12 cellular contexts compared by ENCODE assay signal in the genomic region with DNA sequence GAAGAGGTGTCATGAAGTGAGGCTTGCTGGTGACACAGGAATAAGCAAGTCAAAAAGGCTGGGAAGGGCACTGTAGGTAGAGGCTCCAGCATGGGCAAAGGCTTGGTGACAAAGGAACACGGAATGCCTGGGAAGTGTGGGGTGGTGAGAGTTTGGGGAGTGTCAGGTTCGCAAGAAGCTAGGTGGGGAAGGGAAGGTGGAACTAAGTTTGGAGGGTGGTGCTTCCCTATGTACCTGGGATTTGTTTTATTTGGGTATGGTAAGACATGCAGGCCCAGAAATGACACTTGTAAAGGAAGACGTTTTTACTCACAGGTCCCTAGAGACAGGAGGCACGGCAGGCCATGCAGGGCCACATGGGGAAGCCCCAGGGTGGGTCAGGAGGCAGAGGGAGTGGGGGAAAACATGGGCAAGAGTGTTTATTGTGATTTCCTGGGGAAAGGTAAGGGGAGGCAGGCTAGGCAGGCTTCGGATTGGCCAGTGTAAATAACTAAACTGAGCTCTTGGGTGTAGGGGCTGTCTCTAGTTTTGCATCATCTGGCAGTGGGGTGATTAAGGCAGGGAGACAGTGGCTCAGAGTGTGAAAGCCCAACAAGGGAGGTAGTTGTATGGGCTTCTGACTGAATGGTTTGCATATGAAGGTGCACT.
DNase-seq lines count a peak whose midpoint lies in the region; ATAC-seq lines count a peak whose summit lies in the region.
"Had no signal": no experiment of that assay in that cellular context is flagged by ENCODE, and none has a peak within 500 bp of the region (broad histone marks: within the 10 kb centered on the region; RNA-seq: fewer than 3 reads in every experiment).

No MANE protein-coding gene starts in this region.

- peak overlapping the region; percentile 22 for H3K4me3 Mint-ChIP-seq in memory B cell

- peak overlapping the region; percentile 4 for H3K27ac Mint-ChIP-seq in memory B cell

- ATAC-seq in GM18867 (IDR thresholded peaks at IDR 0.05; ENCODE audit: unreplicated experiment) (peak; percentile 90), GM21529 (IDR thresholded peaks at IDR 0.05; ENCODE audit: unreplicated experiment) (peak; percentile 90), HG03095 (IDR thresholded peaks at IDR 0.05; ENCODE audit: unreplicated experiment) (peak; percentile 97), memory B cell (ENCODE audit: low read depth) (peak; percentile 59)

- H3K36me3 Mint-ChIP-seq in memory B cell, result no peaks in the 10 kb centered on the region

- peaks cover 11% of the 10 kb centered on the region for H3K4me1 Mint-ChIP-seq in memory B cell

- no peaks in the 10 kb centered on the region for H3K9me3 Mint-ChIP-seq in memory B cell

- DNase-seq in memory B cell (ENCODE audit: low spot score in 2 of 2), result peak in 1 of 2 donors; percentile 14
- DNase-seq in GM19240 (ENCODE audit: insufficient read length, low spot score), result no peak
- DNase-seq in iPS-NIHi7 (ENCODE audit: extremely low spot score), result no peak
- DNase-seq in SW480 (ENCODE audit: low spot score), result no peak
- DNase-seq in activated T-cell treated with anti-CD3 and anti-CD28 coated beads, Interleukin-2, amount 50 U/mL, for 48 hours, result no peak
- DNase-seq: activated CD8-positive, alpha-beta memory T cell treated with anti-CD3 and anti-CD28 coated beads for 24 hours; Caco-2; NCI-H446 treated with DMSO at 0.1 percent for 48 hours; stomach had no signal

- H3K27me3 Mint-ChIP-seq in memory B cell, result peaks cover 5% of the 10 kb centered on the region
